8 cellular contexts compared by ENCODE assay signal in the genomic region with DNA sequence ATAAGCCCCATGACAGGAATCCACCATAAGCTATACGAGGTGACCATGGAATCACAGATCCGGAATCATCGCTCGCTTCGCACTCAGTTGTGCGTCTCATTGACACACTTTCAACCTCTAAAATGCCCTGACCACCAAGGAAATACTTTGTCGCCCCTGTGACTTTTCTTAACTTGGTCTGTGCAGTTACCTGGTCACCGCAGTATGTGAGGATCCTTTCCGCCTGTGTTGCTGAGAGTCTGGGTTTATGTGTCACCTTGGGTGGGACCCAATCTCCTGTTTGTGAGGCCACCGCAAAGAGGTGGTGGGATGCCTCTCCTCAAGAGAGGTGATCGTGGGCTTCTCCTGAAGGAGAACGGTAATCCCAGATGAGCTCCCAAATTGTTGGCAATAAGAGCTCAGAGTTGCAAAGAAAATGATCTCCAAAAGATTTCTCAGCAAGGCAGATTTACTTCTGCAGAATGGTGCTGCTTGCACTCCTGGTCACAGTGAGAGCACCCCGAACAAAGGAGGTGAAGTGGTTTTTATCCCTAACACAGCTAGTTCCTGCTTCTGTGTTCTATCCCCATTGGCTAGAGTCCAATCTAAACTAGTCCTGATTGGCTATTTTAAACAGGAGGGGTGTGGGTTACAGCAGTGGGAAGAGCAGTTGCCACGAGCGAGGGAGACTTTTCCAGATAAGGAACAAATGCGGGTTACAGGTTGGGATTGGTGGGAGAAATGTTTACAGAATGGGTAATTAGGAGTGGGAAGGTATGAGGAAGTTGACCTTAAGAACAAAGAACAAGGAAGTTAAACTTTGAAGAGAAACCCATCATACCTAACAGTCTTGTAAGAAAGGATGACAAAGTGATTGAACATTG. TPM values are rescaled to one million over a fixed set of nuclear protein-coding genes. Genes with fewer than 3 reads are reported as not detected.
DNase-seq lines count a peak whose midpoint lies in the region; TF ChIP-seq lines count a peak whose summit lies in the region.

No MANE protein-coding gene starts in this region.

- H3K36me3 ChIP-seq in subcutaneous abdominal adipose tissue (ENCODE audit: control insufficient read depth in 5 of 5, insufficient read depth in 5 of 5, low read length in 5 of 5): peaks cover 67 to 93% (median 89%) of the 10 kb centered on the region in 5 donors
- H3K36me3 ChIP-seq in esophagus muscularis mucosa: peaks cover 70 to 100% (median 99%) of the 10 kb centered on the region in 4 donors

- H3K27ac ChIP-seq in subcutaneous abdominal adipose tissue (ENCODE audit: low read depth, low read length) (no peak overlapping the region), esophagus muscularis mucosa (replicated peaks in 1 of 4) (no peak overlapping the region)

- TF ChIP-seq EP300 in esophagus muscularis mucosa (IDR thresholded peaks at IDR 0.05): no peak

- intact Hi-C loops in activated naive CD4-positive, alpha-beta T cell treated with anti-CD3 and anti-CD28 coated beads for 36 hours (cut with micrococcal nuclease): no loop called here
- intact Hi-C loops in esophagus muscularis mucosa (cut with DNase I): no loop called here

- no peak for TF ChIP-seq CTCF in epithelial cell of esophagus (IDR thresholded peaks at IDR 0.05; ENCODE audit: insufficient read depth, low read depth, low read length, missing control alignments)
- no peak for TF ChIP-seq CTCF in esophagus muscularis mucosa (IDR thresholded peaks at IDR 0.05)

- 94% methylated on average over 16 of the region's 16 CpGs for WGBS in esophagus muscularis mucosa

- H3K4me1 Mint-ChIP-seq in activated naive CD4-positive, alpha-beta T cell treated with anti-CD3 and anti-CD28 coated beads for 36 hours (ENCODE audit: low read depth): peaks cover 61% of the 10 kb centered on the region

- peaks cover 0 to 24% (median 17%) of the 10 kb centered on the region in 5 donors for H3K4me1 ChIP-seq in subcutaneous abdominal adipose tissue (ENCODE audit: control insufficient read depth in 5 of 5, insufficient read depth in 5 of 5, low read length in 5 of 5)
- peaks cover 11 to 42% (median 27%) of the 10 kb centered on the region in 4 donors for H3K4me1 ChIP-seq in esophagus muscularis mucosa

- peaks cover 13 to 36% (median 25%) of the 10 kb centered on the region in 5 donors for H3K9me3 ChIP-seq in subcutaneous abdominal adipose tissue (ENCODE audit: control insufficient read depth in 5 of 5, low read length in 5 of 5)
- H3K9me3 ChIP-seq in esophagus muscularis mucosa: peaks cover 5 to 42% (median 20%) of the 10 kb centered on the region in 4 donors

- H3K9ac ChIP-seq in subcutaneous abdominal adipose tissue (ENCODE audit: low read length in 5 of 5): no peak overlapping the region

- CTCF ChIA-PET in activated naive CD4-positive, alpha-beta T cell treated with anti-CD3 and anti-CD28 coated beads for 36 hours (lab: Charles Lee): interaction anchor here (0.6 to 1.2 kb wide), 3 partner anchors 8 to 547 kb away, joined by 3 to 4 read pairs (median 3); no protein-coding TSS in a partner anchor

- H3K4me3 ChIP-seq in epithelial cell of esophagus (ENCODE audit: low read length) (no peak overlapping the region), subcutaneous abdominal adipose tissue (ENCODE audit: low read depth in 1 of 5, low read length in 5 of 5) (peak overlapping the region in 4 of 5 donors; percentile 1 to 35 (median 12)), esophagus muscularis mucosa (no peak overlapping the region)

- H3K9me3 Mint-ChIP-seq in activated naive CD4-positive, alpha-beta T cell treated with anti-CD3 and anti-CD28 coated beads for 36 hours: peaks cover 15% of the 10 kb centered on the region

- no peak for TF ChIP-seq POLR2A in esophagus muscularis mucosa (IDR thresholded peaks at IDR 0.05; ENCODE audit: low read depth)

- H3K36me3 Mint-ChIP-seq in activated naive CD4-positive, alpha-beta T cell treated with anti-CD3 and anti-CD28 coated beads for 36 hours (ENCODE audit: low read depth): peaks cover 87% of the 10 kb centered on the region

- peak overlapping the region; percentile 82 for H3K27ac Mint-ChIP-seq in activated naive CD4-positive, alpha-beta T cell treated with anti-CD3 and anti-CD28 coated beads for 36 hours

- DNase-seq in activated naive CD4-positive, alpha-beta T cell treated with anti-CD3 and anti-CD28 coated beads for 36 hours: no peak
- DNase-seq in activated naive CD4-positive, alpha-beta T cell treated with anti-CD3 and anti-CD28 coated beads, Interleukin-2, amount 50 U/mL, for 16 hours: no peak
- DNase-seq in RKO (ENCODE audit: low spot score): peak; percentile 63
- DNase-seq in epithelial cell of esophagus (ENCODE audit: low read depth): peak; percentile 88
- DNase-seq in COR-L47 (lab: John Stamatoyannopoulos, UW): no peak
- DNase-seq in esophagus muscularis mucosa (ENCODE audit: extremely low spot score): no peak
- DNase-seq in effector CD8-positive, alpha-beta T cell (lab: John Stamatoyannopoulos, UW): no peak

- H3K27me3 Mint-ChIP-seq in activated naive CD4-positive, alpha-beta T cell treated with anti-CD3 and anti-CD28 coated beads for 36 hours (ENCODE audit: low read depth): no peaks in the 10 kb centered on the region

- no peak overlapping the region for H3K4me3 Mint-ChIP-seq in activated naive CD4-positive, alpha-beta T cell treated with anti-CD3 and anti-CD28 coated beads for 36 hours

- no peaks in the 10 kb centered on the region for H3K27me3 ChIP-seq in subcutaneous abdominal adipose tissue (ENCODE audit: control insufficient read depth in 5 of 5, insufficient read depth in 4 of 5, low read length in 5 of 5)
- H3K27me3 ChIP-seq in esophagus muscularis mucosa: no peaks in the 10 kb centered on the region

RNA-seq across cellular contexts. Expression of a gene that starts 9.1 kb away (rescaled TPM):
- total RNA-seq in activated naive CD4-positive, alpha-beta T cell treated with anti-CD3 and anti-CD28 coated beads for 36 hours: 10 to 100 TPM; 18.2 to 19.0 TPM
- 10 to 100 TPM; 35.7 to 46.7 (median 41.3) TPM for total RNA-seq in esophagus muscularis mucosa

Comparison
In these comparisons a context has a peak if more than half of its experiments do, and no peak if none do; other contexts are left out.
1. DNase-seq: peak in RKO (single experiment) and epithelial cell of esophagus (single experiment); none in activated naive CD4-positive, alpha-beta T cell treated with anti-CD3 and anti-CD28 coated beads for 36 hours (single experiment), activated naive CD4-positive, alpha-beta T cell treated with anti-CD3 and anti-CD28 coated beads, Interleukin-2, amount 50 U/mL, for 16 hours (single experiment), COR-L47 (single experiment), esophagus muscularis mucosa (single experiment) and effector CD8-positive, alpha-beta T cell (single experiment).
2. H3K4me3 ChIP-seq: peak in subcutaneous abdominal adipose tissue (4 of 5); none in epithelial cell of esophagus (single experiment) and esophagus muscularis mucosa (0 of 4).